Comparison of ENCODE assay signal across 8 cellular contexts in the genomic region with DNA sequence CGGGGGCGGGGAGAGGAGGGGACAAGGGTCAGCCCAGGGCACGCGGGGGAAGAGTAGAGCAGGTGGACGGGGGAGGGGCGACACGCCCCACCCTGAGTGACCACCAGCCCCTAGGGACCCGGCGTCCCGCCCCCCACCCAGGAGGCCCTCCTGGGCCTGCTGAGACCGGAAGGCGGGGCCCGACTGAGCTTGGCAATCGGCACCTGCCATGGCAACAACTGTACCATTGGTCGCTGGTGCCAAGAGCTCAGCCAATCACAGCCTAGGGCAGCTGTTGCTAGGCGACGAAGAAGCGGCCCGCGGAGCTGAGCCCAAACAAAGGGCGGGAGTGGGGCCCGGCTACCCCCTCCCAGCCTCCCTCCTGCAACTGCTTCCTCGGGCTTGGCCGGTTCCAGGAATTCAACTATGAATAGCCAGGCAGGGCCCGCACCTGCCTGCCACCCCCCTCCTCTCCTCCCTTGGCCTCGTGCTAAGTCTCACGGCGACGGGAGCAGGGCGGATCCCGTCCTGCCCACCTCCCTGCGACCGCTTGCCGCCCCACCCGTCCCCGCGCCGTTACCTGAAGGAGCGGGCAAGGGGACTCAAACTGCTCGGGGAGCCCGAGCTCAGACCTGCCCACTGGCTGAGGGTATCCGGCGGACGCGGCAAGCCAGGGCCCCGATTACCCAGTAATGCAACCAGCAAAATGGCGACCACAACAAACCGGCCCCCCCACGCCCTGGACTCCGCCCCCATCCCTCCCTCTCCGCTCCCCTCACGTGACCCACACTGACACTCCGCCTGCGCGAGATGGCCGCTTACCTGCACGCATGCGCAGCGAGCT. TPM values are rescaled to one million over a fixed set of nuclear protein-coding genes. Genes with fewer than 3 reads are reported as not detected.
DNase-seq lines count a peak whose midpoint lies in the region; ATAC-seq lines count a peak whose summit lies in the region.

A gene (minus strand): TSS at position 699 of the 823 bp plus-strand sequence. CDS start 2,295 bp downstream, outside the sequence.

- H3K27ac Mint-ChIP-seq in activated naive CD4-positive, alpha-beta T cell treated with anti-CD3 and anti-CD28 coated beads, Interleukin-2, amount 50 U/mL, for 24 hours = peak within 1 kb of the TSS; percentile 77

- H2AK5ac ChIP-seq in neuronal stem cell (ENCODE audit: low read depth, low read length) = peak within 1 kb of the TSS; percentile 83

- H2BK15ac ChIP-seq in neuronal stem cell (ENCODE audit: low read length) = peak within 1 kb of the TSS; percentile 87

- H3K4me1 ChIP-seq in neuronal stem cell (ENCODE audit: control insufficient read depth in 2 of 2, insufficient read depth in 1 of 2, low read depth in 1 of 2, low read length in 2 of 2) = peaks cover 13 to 19% of the 10 kb centered on the region in 2 donors

- WGBS in neuronal stem cell (ENCODE audit: extremely low coverage in 2 of 2, insufficient read length in 2 of 2, insufficient replicate concordance in 1 of 2), 2 donors = no CpG with 5 or more reads among the region's 59 CpGs

- peak within 1 kb of the TSS; percentile 99 for H4K91ac ChIP-seq in neuronal stem cell (ENCODE audit: low read depth, low read length, poor library complexity)

- H3K27me3 Mint-ChIP-seq in activated naive CD4-positive, alpha-beta T cell treated with anti-CD3 and anti-CD28 coated beads, Interleukin-2, amount 50 U/mL, for 24 hours = no peaks in the 10 kb centered on the region

- peak within 1 kb of the TSS; percentile 66 for H3K14ac ChIP-seq in neuronal stem cell (ENCODE audit: low read length)

- peak; percentile 100 for DNase-seq in DMS53 (lab: John Stamatoyannopoulos, UW)
- DNase-seq in KBM-7 = peak; percentile 37
- peak; percentile 98 for DNase-seq in SK-MEL-5 (ENCODE audit: low read depth, low spot score)
- peak; percentile 99 for DNase-seq in germinal center (ENCODE audit: low spot score)
- DNase-seq in neuronal stem cell (ENCODE audit: low spot score) = peak; percentile 96
- peak; percentile 94 for DNase-seq in stromal cell of bone marrow (ENCODE audit: low read depth)

- H3K4me2 ChIP-seq in neuronal stem cell (ENCODE audit: insufficient read depth, low read length, poor library complexity, severe bottlenecking) = peak within 1 kb of the TSS; percentile 64

- in situ Hi-C loops in KBM-7 (cut with MboI; ENCODE audit: low pct_unique_long_range_greater_than_20kb, low sequenced_read_pairs) = no loop called here
- in situ Hi-C loops in SK-MEL-5 (cut with HindIII; ENCODE audit: low pct_unique_long_range_greater_than_20kb, low sequenced_read_pairs) = no loop called here

- peak within 1 kb of the TSS; percentile 93 for H4K8ac ChIP-seq in neuronal stem cell (ENCODE audit: low read depth, low read length)

- peaks cover 34% of the 10 kb centered on the region for H3K4me1 Mint-ChIP-seq in activated naive CD4-positive, alpha-beta T cell treated with anti-CD3 and anti-CD28 coated beads, Interleukin-2, amount 50 U/mL, for 24 hours

- no peaks in the 10 kb centered on the region for H3K9me3 Mint-ChIP-seq in activated naive CD4-positive, alpha-beta T cell treated with anti-CD3 and anti-CD28 coated beads, Interleukin-2, amount 50 U/mL, for 24 hours

- no peaks in the 10 kb centered on the region for H3K27me3 ChIP-seq in neuronal stem cell (ENCODE audit: control insufficient read depth in 3 of 3, insufficient read depth in 3 of 3, low read depth in 1 of 3, low read length in 3 of 3)

- peak within 1 kb of the TSS; percentile 100 for H3K18ac ChIP-seq in neuronal stem cell (ENCODE audit: low read length)

- peaks cover 15% of the 10 kb centered on the region for H3K36me3 Mint-ChIP-seq in activated naive CD4-positive, alpha-beta T cell treated with anti-CD3 and anti-CD28 coated beads, Interleukin-2, amount 50 U/mL, for 24 hours

- peak within 1 kb of the TSS; percentile 66 to 98 for H3K4me3 ChIP-seq in neuronal stem cell (ENCODE audit: low read length in 2 of 2)

- H2BK5ac ChIP-seq in neuronal stem cell (ENCODE audit: low read length) = peak within 1 kb of the TSS; percentile 98

- peak within 1 kb of the TSS; percentile 97 for H3K27ac ChIP-seq in neuronal stem cell (replicated peaks; ENCODE audit: low read length)

- H2BK12ac ChIP-seq in neuronal stem cell (ENCODE audit: low read length) = peak within 1 kb of the TSS; percentile 92

- ATAC-seq in GM21619 (IDR thresholded peaks at IDR 0.05; ENCODE audit: unreplicated experiment) = peak; percentile 89

- peak within 1 kb of the TSS; percentile 94 for H3K23ac ChIP-seq in neuronal stem cell (ENCODE audit: low read depth, low read length, poor library complexity)

- peak within 1 kb of the TSS; percentile 94 for H3K4ac ChIP-seq in neuronal stem cell (ENCODE audit: low read length)

- peaks cover 14% of the 10 kb centered on the region for H3K79me1 ChIP-seq in neuronal stem cell (ENCODE audit: low read depth, low read length)

- peak within 1 kb of the TSS; percentile 98 for H3K9ac ChIP-seq in neuronal stem cell (ENCODE audit: low read depth, low read length, poor library complexity)

- peak within 1 kb of the TSS; percentile 100 for H2BK120ac ChIP-seq in neuronal stem cell (ENCODE audit: low read depth, low read length)

- no peaks in the 10 kb centered on the region for H3K9me3 ChIP-seq in neuronal stem cell (replicated peaks in 1 of 2; ENCODE audit: control insufficient read depth in 2 of 2, insufficient read depth in 1 of 2, low read depth in 1 of 2, low read length in 2 of 2)

- peak within 1 kb of the TSS; percentile 83 for H3K4me3 Mint-ChIP-seq in activated naive CD4-positive, alpha-beta T cell treated with anti-CD3 and anti-CD28 coated beads, Interleukin-2, amount 50 U/mL, for 24 hours

- peaks cover 44 to 85% of the 10 kb centered on the region in 2 donors for H3K36me3 ChIP-seq in neuronal stem cell (replicated peaks in 1 of 2; ENCODE audit: control insufficient read depth in 2 of 2, insufficient read depth in 2 of 2, low read length in 2 of 2)

- H2AFZ ChIP-seq in neuronal stem cell (ENCODE audit: low read length) = peak within 1 kb of the TSS; percentile 80

RNA-seq across cellular contexts. Expression of the gene that starts here (rescaled TPM):
- 7.6 and 9.0 TPM in 2 replicates for total RNA-seq in SK-MEL-5 (2014; rRNA removed; shearing (Covaris generic))
- 13.7 and 14.0 TPM in 2 replicates for polyA plus RNA-seq in SK-MEL-5 (2015; cell fraction: cytosol; rRNA removed)
- 5.6 and 32.5 TPM in 2 replicates for polyA plus RNA-seq in SK-MEL-5 (2015; cell fraction: nucleus; rRNA removed)
- polyA plus RNA-seq in neuronal stem cell (2013, experiment 1 of 2) = 36.7 TPM
- 35.1 TPM for polyA plus RNA-seq in neuronal stem cell (2013, experiment 2 of 2)

Comparison
In these comparisons a context has a peak if more than half of its experiments do, and no peak if none do; other contexts are left out.
1. Peak in every context shown above with its lines: DNase-seq, ATAC-seq, H3K4me3 ChIP-seq and H3K27ac ChIP-seq.
2. DNase-seq: peak in every context shown above with its lines; median percentile 100 in DMS53; 99 in germinal center; 98 in SK-MEL-5; 96 in neuronal stem cell; 94 in stromal cell of bone marrow; 37 in KBM-7.